1 cellular context compared by ENCODE assay signal in genomic region chr16:5490499-5490898, GRCh38.
TF ChIP-seq lines count a peak whose summit lies in the region.

No MANE protein-coding gene starts in this region.

TF ChIP-seq in H1, 55 proteins besides CTCF, POLR2A, EP300 and RAD21 (continued from another document):
- TF ChIP-seq E2F6 (IDR thresholded peaks at IDR 0.05) (no peak), BCL11A (IDR thresholded peaks at IDR 0.05; ENCODE audit: low read depth in 2 of 2, low read length in 2 of 2) (no peak), BACH1 (IDR thresholded peaks at IDR 0.05; ENCODE audit: low read length) (peak; percentile 88), JUN (IDR thresholded peaks at IDR 0.05; ENCODE audit: low read depth, low read length) (no peak), TAF7 (optimal IDR thresholded peaks at IDR 0.05; ENCODE audit: borderline replicate concordance, low read depth, low read length) (no peak), TEAD4 (IDR thresholded peaks at IDR 0.05; ENCODE audit: low read depth, low read length) (no peak), ASH2L (IDR thresholded peaks at IDR 0.05; ENCODE audit: low read length) (no peak)
TF ChIP-seq in H1: peak in this region for 4.
